In genomic region chr11:72627594-72628281, GRCh38 we compare ENCODE assay signal across 19 cellular contexts. TPM values are rescaled to one million over a fixed set of nuclear protein-coding genes. Genes with fewer than 3 reads are reported as not detected.
DNase-seq lines count a peak whose midpoint lies in the region; ATAC-seq and TF ChIP-seq lines count a peak whose summit lies in the region.
"Had no signal": no experiment of that assay in that cellular context is flagged by ENCODE, and none has a peak within 500 bp of the region (broad histone marks: within the 10 kb centered on the region; RNA-seq: fewer than 3 reads in every experiment).

No MANE protein-coding gene starts in this region.

- no peak for TF ChIP-seq CTCF in heart left ventricle (IDR thresholded peaks at IDR 0.05)
- no peak for TF ChIP-seq CTCF in uterus (IDR thresholded peaks at IDR 0.05)

- H3K27me3 ChIP-seq in heart left ventricle (no peaks in the 10 kb centered on the region), uterus (no peaks in the 10 kb centered on the region)
- H3K27me3 ChIP-seq: brain microvascular endothelial cell, ovary had no signal

- no peaks in the 10 kb centered on the region for H3K9me3 ChIP-seq in heart left ventricle
- H3K9me3 ChIP-seq in uterus, result no peaks in the 10 kb centered on the region
- H3K9me3 ChIP-seq: ovary had no signal

- H3K4me3 ChIP-seq in heart left ventricle, result no peak overlapping the region
- H3K4me3 ChIP-seq in uterus, result no peak overlapping the region
- H3K4me3 ChIP-seq: ovary had no signal

- TF ChIP-seq POLR2A in heart left ventricle (IDR thresholded peaks at IDR 0.05), result no peak
- no peak for TF ChIP-seq POLR2A in uterus (IDR thresholded peaks at IDR 0.05)

- peak; percentile 26 for ATAC-seq in Right ventricle myocardium inferior
- ATAC-seq in heart left ventricle, result peak; percentile 12 to 23 (median 17)
- no peak for ATAC-seq in GM19324 (IDR thresholded peaks at IDR 0.05; ENCODE audit: low FRiP score, unreplicated experiment)
- ATAC-seq: activated CD8-positive, alpha-beta T cell treated with anti-CD3 and anti-CD28 coated beads for 36 hours; activated T-cell treated with anti-CD3 and anti-CD28 coated beads, Interleukin-2, amount 50 U/mL, for 4 hours had no signal

- H3K36me3 ChIP-seq in heart left ventricle, result no peaks in the 10 kb centered on the region
- H3K36me3 ChIP-seq in uterus, result no peaks in the 10 kb centered on the region
- H3K36me3 ChIP-seq: brain microvascular endothelial cell, ovary had no signal

- H3K27ac ChIP-seq in heart left ventricle (peak overlapping the region in 10 of 12 donors; percentile 19 to 89 (median 76)), uterus (peak overlapping the region; percentile 53 to 62)
- H3K27ac ChIP-seq: brain microvascular endothelial cell had no signal

- in situ Hi-C loops in ACHN (cut with HindIII; ENCODE audit: low pct_ligation_motif_present, low pct_unique_long_range_greater_than_20kb, low sequenced_read_pairs), result no loop called here

- DNase-seq in Right ventricle myocardium inferior (ENCODE audit: missing footprints) (no peak), cardiac septum (ENCODE audit: low spot score) (no peak), heart left ventricle (peak in 4 of 5 donors; percentile 51 to 79 (median 64)), nucleus accumbens (lab: John Stamatoyannopoulos, UW) (peak in 47 of 56 donors; percentile 25 to 80 (median 60)), uterus (no peak), HuH-7.5 (ENCODE audit: low spot score) (no peak), ACHN (no peak)
- DNase-seq: activated CD8-positive, alpha-beta T cell treated with anti-CD3 and anti-CD28 coated beads for 36 hours; activated T-cell treated with anti-CD3 and anti-CD28 coated beads, Interleukin-2, amount 50 U/mL, for 4 hours; brain microvascular endothelial cell; CD4-positive, alpha-beta T cell; KG1; left cardiac atrium; ovary; stimulated activated CD4-positive, alpha-beta T cell treated with anti-CD3 and anti-CD28 coated beads, Interleukin-12 subunit alpha, Interleukin-12 subunit beta, amount 100 ng/mL, for 4 hours; stimulated activated naive CD4-positive, alpha-beta T cell; T-helper 1 cell; WERI-Rb-1 had no signal

- whole genome bisulfite sequencing in heart left ventricle, 4 donors, result 79 to 83% (median 82%) methylated on average over 6 to 7 of the region's 7 CpGs

- H3K4me1 ChIP-seq in heart left ventricle, result peaks cover 15 to 84% (median 72%) of the 10 kb centered on the region in 12 donors
- peaks cover 0 to 4% of the 10 kb centered on the region in 2 donors for H3K4me1 ChIP-seq in uterus

- intact Hi-C loops in Right ventricle myocardium inferior (cut with DNase I) (no loop called here), cardiac septum (cut with DNase I) (no loop called here), heart left ventricle (cut with DNase I) (no loop called here), uterus (cut with DNase I; ENCODE audit: low total_unique reads) (no loop called here)

RNA-seq across cellular contexts. Expression of gene PDE2A, which starts 46.5 kb away (rescaled TPM):
- total RNA-seq in Right ventricle myocardium inferior (41.2 TPM), cardiac septum (28.8 TPM), heart left ventricle (10 to 100 TPM; 16.8 to 53.7 (median 23.7) TPM), uterus (100 to 1,000 TPM in 2 of 4 donors, 10 to 100 TPM in 2; 13.8 to 185 (median 94.2) TPM)
- polyA plus RNA-seq in heart left ventricle, result 10 to 100 TPM; 23.2 to 24.1 TPM

Comparison
In these comparisons a context has a peak if more than half of its experiments do, and no peak if none do; other contexts are left out.
1. DNase-seq: peak in heart left ventricle (4 of 5) and nucleus accumbens (47 of 56); none in Right ventricle myocardium inferior (single experiment), cardiac septum (single experiment), uterus (0 of 2), HuH-7.5 (single experiment) and ACHN (single experiment).